8 cellular contexts compared by ENCODE assay signal in the genomic region with DNA sequence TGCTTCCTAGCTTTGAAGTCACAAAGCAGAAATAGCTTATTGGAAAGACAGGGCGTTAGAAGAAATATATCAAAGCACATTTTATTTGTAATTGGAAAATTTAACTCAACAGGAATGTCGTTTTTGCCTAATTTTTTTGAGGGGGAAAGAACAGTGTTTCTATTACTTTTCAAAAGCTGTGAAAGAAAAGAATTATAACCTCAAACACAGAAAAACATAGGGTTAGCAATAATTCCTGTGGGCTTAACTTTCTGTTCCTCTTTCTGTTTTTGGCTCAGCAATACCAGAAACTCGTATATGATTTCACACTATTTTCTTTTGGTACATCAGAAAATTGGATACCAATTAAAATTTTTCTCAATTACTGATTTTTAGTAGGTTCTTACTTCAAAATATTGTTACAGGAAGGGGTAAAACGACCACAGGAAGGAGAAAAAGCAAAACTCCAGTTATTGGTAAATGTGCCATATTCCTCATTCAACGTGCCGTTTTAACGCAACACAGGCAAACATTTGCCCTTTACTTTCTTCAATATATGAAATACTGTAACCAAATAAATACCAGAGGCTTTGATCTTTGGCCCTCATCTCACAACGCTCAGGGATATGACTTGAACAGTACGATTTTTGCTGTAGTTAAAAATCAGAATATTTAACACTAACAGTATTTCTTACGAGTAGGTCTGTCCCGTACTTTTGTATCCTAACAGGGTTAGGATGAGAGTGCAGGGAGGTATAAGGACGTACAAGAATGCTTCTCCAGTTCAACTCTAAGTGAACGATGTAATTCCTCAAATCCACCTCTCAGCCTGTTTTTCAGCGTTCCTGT. TPM values are rescaled to one million over a fixed set of nuclear protein-coding genes. Genes with fewer than 3 reads are reported as not detected.
DNase-seq lines count a peak whose midpoint lies in the region; ATAC-seq and TF ChIP-seq lines count a peak whose summit lies in the region.

No MANE protein-coding gene starts in this region.

- peaks cover 10% of the 10 kb centered on the region for H3K27me3 Mint-ChIP-seq in T-helper 2 cell treated with Interferon-gamma antibody and Interleukin-4, amounts not matched to agents 5 μg/mL and 100 μg/mL, for 36 hours (ENCODE audit: low read depth)
- peaks cover 21% of the 10 kb centered on the region for H3K27me3 Mint-ChIP-seq in neural crest cell (ENCODE audit: low read depth)

- no peaks in the 10 kb centered on the region for H4K20me1 ChIP-seq in MM.1S (ENCODE audit: insufficient read depth, low read length)

- H3K4me3 ChIP-seq in MM.1S (ENCODE audit: low read length) (peak overlapping the region; percentile 66), coronary artery (peak overlapping the region; percentile 84)

- peak overlapping the region; percentile 88 for H3K27ac ChIP-seq in MM.1S (ENCODE audit: low read length)
- H3K27ac ChIP-seq in coronary artery, result peak overlapping the region; percentile 80 to 91

- no peaks in the 10 kb centered on the region for H3K79me2 ChIP-seq in MM.1S (ENCODE audit: low read length)

- H3K9me3 Mint-ChIP-seq in T-helper 2 cell treated with Interferon-gamma antibody and Interleukin-4, amounts not matched to agents 5 μg/mL and 100 μg/mL, for 36 hours, result no peaks in the 10 kb centered on the region
- no peaks in the 10 kb centered on the region for H3K9me3 Mint-ChIP-seq in neural crest cell

- ATAC-seq in HG03342 (IDR thresholded peaks at IDR 0.05; ENCODE audit: unreplicated experiment), result no peak

- no peaks in the 10 kb centered on the region for H3K9me2 ChIP-seq in MM.1S (replicated peaks; ENCODE audit: insufficient read depth, low read length)

- H3K4me1 Mint-ChIP-seq in T-helper 2 cell treated with Interferon-gamma antibody and Interleukin-4, amounts not matched to agents 5 μg/mL and 100 μg/mL, for 36 hours (ENCODE audit: low read depth), result peaks cover 37% of the 10 kb centered on the region
- H3K4me1 Mint-ChIP-seq in neural crest cell, result peaks cover 28% of the 10 kb centered on the region

- peaks cover 26% of the 10 kb centered on the region; the same call in 1 of the 2 replicates for H3K4me1 ChIP-seq in MM.1S (ENCODE audit: low read length)

- H3K4me3 Mint-ChIP-seq in T-helper 2 cell treated with Interferon-gamma antibody and Interleukin-4, amounts not matched to agents 5 μg/mL and 100 μg/mL, for 36 hours, result peak overlapping the region; percentile 85
- peak overlapping the region; percentile 94 for H3K4me3 Mint-ChIP-seq in neural crest cell

- no peak overlapping the region for H3K27ac Mint-ChIP-seq in T-helper 2 cell treated with Interferon-gamma antibody and Interleukin-4, amounts not matched to agents 5 μg/mL and 100 μg/mL, for 36 hours
- no peak overlapping the region for H3K27ac Mint-ChIP-seq in neural crest cell (ENCODE audit: unreplicated experiment)

- peak overlapping the region; percentile 67 for H3K9ac ChIP-seq in MM.1S (ENCODE audit: low read length)

- no peaks in the 10 kb centered on the region for H3K27me3 ChIP-seq in MM.1S (replicated peaks; ENCODE audit: insufficient read depth, low read length)

- peaks cover 25% of the 10 kb centered on the region for H3F3A ChIP-seq in MM.1S (ENCODE audit: insufficient read depth, low read length)

- H3K4me2 ChIP-seq in MM.1S (ENCODE audit: low read depth, low read length), result peak overlapping the region; percentile 94

- H3K9me3 ChIP-seq in MM.1S (replicated peaks; ENCODE audit: insufficient read depth, low read length), result no peaks in the 10 kb centered on the region

- no peaks in the 10 kb centered on the region for H3K36me3 Mint-ChIP-seq in T-helper 2 cell treated with Interferon-gamma antibody and Interleukin-4, amounts not matched to agents 5 μg/mL and 100 μg/mL, for 36 hours (ENCODE audit: low read depth)
- no peaks in the 10 kb centered on the region for H3K36me3 Mint-ChIP-seq in neural crest cell (ENCODE audit: low read depth)

- no peak for DNase-seq in T-helper 2 cell treated with Interferon-gamma antibody and Interleukin-4, amounts not matched to agents 5 μg/mL and 100 μg/mL, for 36 hours (ENCODE audit: low spot score)
- DNase-seq in T-helper 2 cell (no peak), MM.1S (peak; percentile 28), coronary artery (ENCODE audit: low spot score) (no peak), neural crest cell (ENCODE audit: low read depth, low spot score) (no peak), A172 (ENCODE audit: low spot score) (no peak), NCI-H187 (lab: John Stamatoyannopoulos, UW) (no peak)

- TF ChIP-seq CTCF in MM.1S (IDR thresholded peaks at IDR 0.05; ENCODE audit: low read length) (no peak), coronary artery (IDR thresholded peaks at IDR 0.05) (no peak), neural crest cell (conservative IDR thresholded peaks at IDR 0.05) (no peak)

- no peaks in the 10 kb centered on the region for H3K36me3 ChIP-seq in MM.1S (replicated peaks; ENCODE audit: insufficient read depth, low read length)

- no peak overlapping the region for H2AFZ ChIP-seq in MM.1S (ENCODE audit: low read length)

RNA-seq across cellular contexts. Expression of a gene that starts 1.3 kb away (rescaled TPM):
- total RNA-seq in neural crest cell, result not detected in 2 replicates
- total RNA-seq in A172 (2014; rRNA removed; shearing (Covaris generic)), result not detected in 2 replicates

RNA-seq across cellular contexts. Expression of a gene that starts 2.5 kb away (rescaled TPM):
- total RNA-seq in neural crest cell, result not detected in 2 replicates
- not detected in 2 replicates for total RNA-seq in A172 (2014; rRNA removed; shearing (Covaris generic))
